In the genomic region with DNA sequence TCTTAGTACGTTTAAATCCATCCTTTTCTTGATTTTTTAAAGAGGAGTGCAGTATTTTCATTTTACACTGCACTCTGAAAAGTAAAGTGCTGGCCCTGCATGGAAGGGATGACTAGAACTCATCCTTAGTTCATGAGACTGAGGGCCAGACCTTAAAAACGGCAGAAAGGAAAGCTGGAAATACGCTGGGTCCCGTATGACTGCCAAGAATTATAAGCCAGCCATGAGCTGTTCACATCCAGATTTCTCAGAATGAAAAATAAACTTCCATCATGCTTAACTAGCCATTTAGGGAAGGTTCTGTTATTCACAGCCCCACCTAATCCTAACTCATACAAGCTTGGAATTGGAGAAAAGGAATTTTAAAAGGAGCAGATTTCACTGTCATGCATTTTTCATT, we compare ENCODE assay signal across 19 cellular contexts.
DNase-seq lines count a peak whose midpoint lies in the region; ATAC-seq, FAIRE-seq and TF ChIP-seq lines count a peak whose summit lies in the region.
"Had no signal": no experiment of that assay in that cellular context is flagged by ENCODE, and none has a peak within 500 bp of the region (broad histone marks: within the 10 kb centered on the region; RNA-seq: fewer than 3 reads in every experiment).

No MANE protein-coding gene starts in this region.

- H3K27ac ChIP-seq in GM23248 = no peak overlapping the region
- no peak overlapping the region for H3K27ac ChIP-seq in fibroblast of lung (ENCODE audit: insufficient read depth, low read length)
- H3K27ac ChIP-seq: C4-2B, RWPE1, SJSA1 had no signal

- H3K9me3 ChIP-seq in GM23248 (ENCODE audit: low read depth) = no peaks in the 10 kb centered on the region
- no peaks in the 10 kb centered on the region for H3K9me3 ChIP-seq in fibroblast of lung (ENCODE audit: control insufficient read depth, insufficient read depth, low read depth, low read length)
- H3K9me3 ChIP-seq: SJSA1 had no signal

- no peaks in the 10 kb centered on the region for H3K9me2 ChIP-seq in GM23248 (ENCODE audit: insufficient read depth)

- TF ChIP-seq CTCF in fibroblast of lung (conservative IDR thresholded peaks at IDR 0.05 in 1 of 2, IDR thresholded peaks at IDR 0.05 in 1 of 2; ENCODE audit: low read depth in 1 of 2, low read length in 2 of 2) (no peak), D721Med (IDR thresholded peaks at IDR 0.05; ENCODE audit: insufficient read depth, missing control alignments) (no peak)

- no peak overlapping the region for H3K9ac ChIP-seq in GM23248
- no peak overlapping the region for H3K9ac ChIP-seq in fibroblast of lung (ENCODE audit: insufficient read depth, low read length)

- in situ Hi-C loops in GM23248 (cut with MboI) = no loop called here

- H3K36me3 ChIP-seq in GM23248 (ENCODE audit: low read depth) = no peaks in the 10 kb centered on the region
- H3K36me3 ChIP-seq in fibroblast of lung (ENCODE audit: control insufficient read depth, insufficient read depth, low read length) = no peaks in the 10 kb centered on the region
- H3K36me3 ChIP-seq: SJSA1 had no signal

- H3K4me3 ChIP-seq in GM23248 = no peak overlapping the region
- no peak overlapping the region for H3K4me3 ChIP-seq in fibroblast of lung (replicated peaks in 1 of 4; ENCODE audit: control extremely low read depth in 1 of 4, insufficient read depth in 1 of 4, low read depth in 3 of 4, low read length in 4 of 4)
- H3K4me3 ChIP-seq: SJSA1 had no signal

- peak overlapping the region; percentile 41 for H2AFZ ChIP-seq in GM23248
- H2AFZ ChIP-seq in fibroblast of lung (ENCODE audit: low read length) = peak overlapping the region; percentile 36

- no peaks in the 10 kb centered on the region for H4K20me1 ChIP-seq in GM23248 (ENCODE audit: insufficient read depth)
- no peaks in the 10 kb centered on the region for H4K20me1 ChIP-seq in fibroblast of lung (ENCODE audit: control insufficient read depth, extremely low read depth, insufficient read depth, low read length)

- H3K79me2 ChIP-seq in GM23248 (ENCODE audit: insufficient read depth) (no peaks in the 10 kb centered on the region), fibroblast of lung (ENCODE audit: control insufficient read depth, insufficient read depth, low read length) (no peaks in the 10 kb centered on the region)

- FAIRE-seq in D721Med (lab: Jason Lieb, UNC) = no peak
- FAIRE-seq: A204.1, H54 had no signal

- H3K4me2 ChIP-seq in GM23248 (ENCODE audit: unreplicated experiment) = no peak overlapping the region
- H3K4me2 ChIP-seq in fibroblast of lung (ENCODE audit: extremely low read depth, insufficient read depth, low read length) = no peak overlapping the region

- no peaks in the 10 kb centered on the region for H3F3A ChIP-seq in GM23248 (ENCODE audit: insufficient read depth)

- H3K4me1 ChIP-seq in GM23248 (ENCODE audit: insufficient read depth) (0 out of 2 replicates have a peak, but pooled peaks cover 5% of the 10 kb centered on the region), fibroblast of lung (ENCODE audit: control insufficient read depth, extremely low read depth, insufficient read depth, low read length) (no peaks in the 10 kb centered on the region)

- H3K27me3 ChIP-seq in GM23248 (replicated peaks; ENCODE audit: insufficient read depth) (no peaks in the 10 kb centered on the region), fibroblast of lung (ENCODE audit: control insufficient read depth, insufficient read depth, low read length) (no peaks in the 10 kb centered on the region)
- H3K27me3 ChIP-seq: SJSA1 had no signal

- 12 to 13% methylated on average over 4 of the region's 4 CpGs for WGBS in GM23248 (ENCODE audit: low coverage in 1 of 2, low lambda C conversion rate in 2 of 2, missing lambda C conversion rate in 2 of 2), 2 experiments

- peak; percentile 7 for DNase-seq in AG08395 (ENCODE audit: low spot score)
- DNase-seq in GM23248 = peak; percentile 39
- peak in 1 of 2 donors; percentile 39 for DNase-seq in fibroblast of lung (ENCODE audit: low read depth in 2 of 2)
- DNase-seq in iris pigment epithelial cell (ENCODE audit: low read depth) = peak; percentile 3
- no peak for DNase-seq in D721Med (ENCODE audit: insufficient read length, low spot score)
- DNase-seq in HUDEP-2 (lab: John Stamatoyannopoulos, UW; ENCODE audit: unreplicated experiment in 76 of 76) = no peak
- DNase-seq: DMS79, HFFc6, NCI-H1048, NCI-H1436 treated with DMSO at 0.1 percent for 48 hours, NCI-H2029 had no signal

- ATAC-seq in GM18868 (IDR thresholded peaks at IDR 0.05; ENCODE audit: unreplicated experiment) (no peak), GM19452 (IDR thresholded peaks at IDR 0.05; ENCODE audit: unreplicated experiment) (no peak)
- ATAC-seq: PC-3 had no signal

Comparison
In these comparisons a context has a peak if more than half of its experiments do, and no peak if none do; other contexts are left out.
1. DNase-seq: peak in AG08395 (single experiment), GM23248 (single experiment) and iris pigment epithelial cell (single experiment); none in D721Med (single experiment) and HUDEP-2 (0 of 76).